Comparison of ENCODE assay signal across 8 cellular contexts in genomic region chr17:68909066-68909465, GRCh38. TPM values are rescaled to one million over a fixed set of nuclear protein-coding genes. Genes with fewer than 3 reads are reported as not detected.
A peak's percentile ranks its signal among the peaks of the same experiment; 100 is the strongest.
DNase-seq lines count a peak whose midpoint lies in the region; ATAC-seq and TF ChIP-seq lines count a peak whose summit lies in the region.

No MANE protein-coding gene starts in this region.

- no peak for ATAC-seq in effector memory CD8-positive, alpha-beta T cell (replicated peaks)

- H3K27me3 Mint-ChIP-seq in effector memory CD8-positive, alpha-beta T cell: peaks cover 18 to 19% of the 10 kb centered on the region in 2 donors

- no peak overlapping the region for H3K27ac Mint-ChIP-seq in effector memory CD8-positive, alpha-beta T cell

- DNase-seq in AG09319 (ENCODE audit: extremely low read depth, low read depth): peak; percentile 79
- DNase-seq in SK-N-MC (ENCODE audit: low read depth, low spot score): peak; percentile 35
- peak; percentile 90 to 94 for DNase-seq in foreskin fibroblast
- DNase-seq in renal cortical epithelial cell (ENCODE audit: low read depth): peak; percentile 98
- no peak for DNase-seq in COLO668 (lab: John Stamatoyannopoulos, UW; ENCODE audit: unreplicated experiment)
- no peak for DNase-seq in NCI-H1105 (lab: John Stamatoyannopoulos, UW)
- no peak for DNase-seq in effector memory CD8-positive, alpha-beta T cell

- H3K27ac ChIP-seq in HEK293 (ENCODE audit: extremely low read depth, low read depth, low read length): no peak overlapping the region
- peak overlapping the region; percentile 92 for H3K27ac ChIP-seq in SK-N-MC

- H3K36me3 ChIP-seq in HEK293 (ENCODE audit: control insufficient read depth in 2 of 2, insufficient read depth in 1 of 2, low read length in 2 of 2) (no peaks in the 10 kb centered on the region), SK-N-MC (ENCODE audit: insufficient read depth, low read length) (no peaks in the 10 kb centered on the region)

- no peaks in the 10 kb centered on the region for H3K9me3 Mint-ChIP-seq in effector memory CD8-positive, alpha-beta T cell

- no peaks in the 10 kb centered on the region for H3K4me1 ChIP-seq in HEK293 (ENCODE audit: control insufficient read depth, insufficient read depth, low read length)

- peaks cover 3% of the 10 kb centered on the region for H3K36me3 Mint-ChIP-seq in effector memory CD8-positive, alpha-beta T cell (ENCODE audit: insufficient read depth)

- CTCF ChIA-PET in HEK293 (lab: Yijun Ruan, JAX): interaction anchor here (1.8 kb wide), 1 partner anchor 24 kb away, joined by 6 read pairs; no protein-coding TSS in a partner anchor

- H3K9me3 ChIP-seq in HEK293 (ENCODE audit: control insufficient read depth, insufficient read depth, low read depth, low read length) (no peaks in the 10 kb centered on the region; the same call in 1 of the 2 replicates), SK-N-MC (ENCODE audit: low read depth, low read length) (no peaks in the 10 kb centered on the region)

- TF ChIP-seq CTCF in AG09319 (IDR thresholded peaks at IDR 0.05; ENCODE audit: low read depth, low read length) (no peak), HEK293 (tag by site-specific recombination; IDR thresholded peaks at IDR 0.05) (no peak), foreskin fibroblast (IDR thresholded peaks at IDR 0.05; ENCODE audit: low read depth, low read length) (no peak)

- H3K4me3 Mint-ChIP-seq in effector memory CD8-positive, alpha-beta T cell: no peak overlapping the region

- H3K4me3 ChIP-seq in HEK293 (ENCODE audit: low read depth, low read length) (no peak overlapping the region), SK-N-MC (peak overlapping the region; percentile 53), foreskin fibroblast (ENCODE audit: low read depth in 1 of 2, low read length in 2 of 2) (no peak overlapping the region)

- POLR2A ChIA-PET in HEK293 (lab: Yijun Ruan, JAX): no interaction called here

- peak overlapping the region; percentile 35 for H3K9ac ChIP-seq in SK-N-MC (ENCODE audit: insufficient read length)

- H3K4me1 Mint-ChIP-seq in effector memory CD8-positive, alpha-beta T cell (ENCODE audit: low read depth in 2 of 2): no peaks in the 10 kb centered on the region

TF ChIP-seq in HEK293, 187 proteins besides CTCF, POLR2A, EP300 and RAD21:
- TF ChIP-seq ZNF664 (tag by site-specific recombination; IDR thresholded peaks at IDR 0.05) (no peak), KLF8 (tag by site-specific recombination; IDR thresholded peaks at IDR 0.05) (no peak), BCL6B (tag by site-specific recombination; IDR thresholded peaks at IDR 0.05) (peak; percentile 26; the same call in 1 of the 2 replicates), PRDM4 (tag by site-specific recombination; IDR thresholded peaks at IDR 0.05) (no peak), ZSCAN16 (tag by site-specific recombination; IDR thresholded peaks at IDR 0.05) (no peak), ZNF830 (tag by site-specific recombination; IDR thresholded peaks at IDR 0.05; ENCODE audit: low read depth) (no peak), PRDM1 (tag by site-specific recombination; IDR thresholded peaks at IDR 0.05) (peak; percentile 80), SCRT2 (tag by site-specific recombination; IDR thresholded peaks at IDR 0.05) (peak; percentile 87), ZNF140 (tag by site-specific recombination; IDR thresholded peaks at IDR 0.05) (no peak), MEIS1 (CRISPR knock-in tag; IDR thresholded peaks at IDR 0.05; ENCODE audit: borderline replicate concordance) (no peak), ZNF184 (tag by site-specific recombination; IDR thresholded peaks at IDR 0.05) (no peak), IKZF3 (tag by site-specific recombination; IDR thresholded peaks at IDR 0.05) (no peak), ZBTB6 (tag by site-specific recombination; IDR thresholded peaks at IDR 0.05) (no peak), ZNF704 (tag by site-specific recombination; IDR thresholded peaks at IDR 0.05) (no peak), ZNF837 (tag by site-specific recombination; IDR thresholded peaks at IDR 0.05) (no peak), ZNF23 (tag by site-specific recombination; IDR thresholded peaks at IDR 0.05; ENCODE audit: borderline replicate concordance) (no peak), MZF1 (tag by site-specific recombination; IDR thresholded peaks at IDR 0.05; ENCODE audit: borderline replicate concordance) (no peak), PRDM6 (tag by site-specific recombination; IDR thresholded peaks at IDR 0.05) (peak; percentile 83), ZNF626 (tag by site-specific recombination; IDR thresholded peaks at IDR 0.05) (no peak), ZNF239 (tag by site-specific recombination; IDR thresholded peaks at IDR 0.05) (no peak), ELK4 (IDR thresholded peaks at IDR 0.05; ENCODE audit: borderline replicate concordance, low read depth, low read length) (no peak), TRIM28 (IDR thresholded peaks at IDR 0.05; ENCODE audit: borderline replicate concordance, low read length) (peak; percentile 17; the same call in 1 of the 2 replicates), ZBTB17 (tag by site-specific recombination; IDR thresholded peaks at IDR 0.05) (no peak), ZNF549 (tag by site-specific recombination; IDR thresholded peaks at IDR 0.05) (no peak)

RNA-seq across cellular contexts. Expression of gene ABCA8, which starts 46.1 kb away (rescaled TPM):
- total RNA-seq in renal cortical epithelial cell: 0.17 TPM in 1 of 2 replicates, not detected in the other

Comparison
In these comparisons a context has a peak if more than half of its experiments do, and no peak if none do; other contexts are left out.
1. DNase-seq: peak in AG09319 (single experiment), SK-N-MC (single experiment), foreskin fibroblast (2 of 2) and renal cortical epithelial cell (single experiment); none in COLO668 (single experiment), NCI-H1105 (single experiment) and effector memory CD8-positive, alpha-beta T cell (0 of 3).